ENCODE assay signal across 26 cellular contexts in the genomic region with DNA sequence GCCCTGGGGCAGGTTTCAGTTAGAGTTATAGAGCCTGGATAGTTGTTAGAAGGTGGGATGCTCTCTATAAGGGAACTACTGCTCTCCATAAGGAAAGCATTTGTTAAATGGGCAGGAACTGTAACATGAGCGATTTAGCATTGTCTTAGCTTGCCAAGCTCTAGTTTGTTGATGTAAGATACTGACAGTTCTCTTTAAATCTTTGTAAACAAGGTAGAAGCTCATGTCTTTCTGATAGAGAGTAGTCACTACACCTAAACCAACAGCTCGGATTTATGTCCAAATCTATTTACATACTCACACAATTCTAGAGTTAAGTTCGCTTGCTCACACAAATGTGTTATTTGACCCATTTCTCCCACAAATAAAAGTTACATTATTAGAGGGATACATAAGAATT.
"Had no signal": no experiment of that assay in that cellular context is flagged by ENCODE, and none has a peak within 500 bp of the region (broad histone marks: within the 10 kb centered on the region; RNA-seq: fewer than 3 reads in every experiment).

No MANE protein-coding gene starts in this region.

- H3K4me1 Mint-ChIP-seq: memory B cell had no signal

- H3K9me3 ChIP-seq: mucosa of descending colon, neutrophil, prostate gland, sigmoid colon, thoracic aorta, tibial nerve, upper lobe of left lung had no signal

- H3K36me3 Mint-ChIP-seq: memory B cell; mesothelial cell of epicardium; naive B cell; natural killer cell treated with Interleukin-12 subunit alpha and Interleukin-12 subunit beta and Interleukin-15 and Interleukin-18, amount 100 ng/mL, for 72 hours had no signal

- H3K4me3 ChIP-seq: coronary artery, hepatocyte, lung, mucosa of descending colon, prostate gland, sigmoid colon, skin epidermis, spleen, thoracic aorta, tibial nerve, upper lobe of left lung had no signal

- H3K79me2 ChIP-seq: hepatocyte had no signal

- H3K36me3 ChIP-seq: neutrophil, prostate gland, sigmoid colon, spleen, thoracic aorta, tibial nerve, upper lobe of left lung had no signal

- H3K27me3 Mint-ChIP-seq: effector memory CD8-positive, alpha-beta T cell; memory B cell; naive B cell; natural killer cell treated with Interleukin-12 subunit alpha and Interleukin-12 subunit beta and Interleukin-15 and Interleukin-18, amount 100 ng/mL, for 72 hours; stimulated activated naive B cell treated with anti-CD40 and anti-IgM and Interleukin-4, amounts not matched to agents 10 μg/mL and 1 μg/mL and 100 μg/mL, for 72 hours; stimulated activated naive CD8-positive, alpha-beta T cell treated with anti-CD3 and anti-CD28 coated beads, Interleukin-15, Interleukin-2, amounts not matched to agents 100 ng/mL and 50 ng/mL, for 24 hours had no signal

- DNase-seq: dermis blood vessel endothelial cell; effector memory CD8-positive, alpha-beta T cell; erythroblast; head of caudate nucleus; kidney; mucosa of descending colon; naive B cell; right cardiac atrium; sigmoid colon; spleen; stimulated activated CD4-positive, alpha-beta T cell treated with anti-CD3 and anti-CD28 coated beads, Interleukin-2, amount 100 ng/mL, for 48 hours; stimulated activated naive B cell treated with anti-CD40 and anti-IgM and Interleukin-4, amounts not matched to agents 10 μg/mL and 1 μg/mL and 100 μg/mL, for 72 hours; upper lobe of left lung had no signal

- H3K27ac Mint-ChIP-seq: effector memory CD8-positive, alpha-beta T cell; memory B cell; mesothelial cell of epicardium; naive B cell; natural killer cell treated with Interleukin-12 subunit alpha and Interleukin-12 subunit beta and Interleukin-15 and Interleukin-18, amount 100 ng/mL, for 72 hours; stimulated activated naive B cell treated with anti-CD40 and anti-IgM and Interleukin-4, amounts not matched to agents 10 μg/mL and 1 μg/mL and 100 μg/mL, for 72 hours; stimulated activated naive CD8-positive, alpha-beta T cell treated with anti-CD3 and anti-CD28 coated beads, Interleukin-15, Interleukin-2, amounts not matched to agents 100 ng/mL and 50 ng/mL, for 24 hours had no signal

- H3K4me2 ChIP-seq: hepatocyte had no signal

- H3K4me3 Mint-ChIP-seq: effector memory CD8-positive, alpha-beta T cell; memory B cell; mesothelial cell of epicardium; naive B cell; natural killer cell treated with Interleukin-12 subunit alpha and Interleukin-12 subunit beta and Interleukin-15 and Interleukin-18, amount 100 ng/mL, for 72 hours; neural crest cell; stimulated activated naive B cell treated with anti-CD40 and anti-IgM and Interleukin-4, amounts not matched to agents 10 μg/mL and 1 μg/mL and 100 μg/mL, for 72 hours; stimulated activated naive CD8-positive, alpha-beta T cell treated with anti-CD3 and anti-CD28 coated beads, Interleukin-15, Interleukin-2, amounts not matched to agents 100 ng/mL and 50 ng/mL, for 24 hours had no signal

- H3K27me3 ChIP-seq: hepatocyte, neutrophil, sigmoid colon, spleen, tibial nerve, upper lobe of left lung had no signal

- H3K9me3 Mint-ChIP-seq: effector memory CD8-positive, alpha-beta T cell; memory B cell; natural killer cell treated with Interleukin-12 subunit alpha and Interleukin-12 subunit beta and Interleukin-15 and Interleukin-18, amount 100 ng/mL, for 72 hours; stimulated activated naive CD8-positive, alpha-beta T cell treated with anti-CD3 and anti-CD28 coated beads, Interleukin-15, Interleukin-2, amounts not matched to agents 100 ng/mL and 50 ng/mL, for 24 hours had no signal

- H2AFZ ChIP-seq: hepatocyte had no signal

- H3K27ac ChIP-seq: coronary artery, hepatocyte, neutrophil, prostate gland, skin epidermis, spleen, thoracic aorta, tibial nerve, upper lobe of left lung had no signal

- H3K4me1 ChIP-seq: prostate gland, upper lobe of left lung had no signal
